Comparison of ENCODE assay signal across 8 cellular contexts in the genomic region with DNA sequence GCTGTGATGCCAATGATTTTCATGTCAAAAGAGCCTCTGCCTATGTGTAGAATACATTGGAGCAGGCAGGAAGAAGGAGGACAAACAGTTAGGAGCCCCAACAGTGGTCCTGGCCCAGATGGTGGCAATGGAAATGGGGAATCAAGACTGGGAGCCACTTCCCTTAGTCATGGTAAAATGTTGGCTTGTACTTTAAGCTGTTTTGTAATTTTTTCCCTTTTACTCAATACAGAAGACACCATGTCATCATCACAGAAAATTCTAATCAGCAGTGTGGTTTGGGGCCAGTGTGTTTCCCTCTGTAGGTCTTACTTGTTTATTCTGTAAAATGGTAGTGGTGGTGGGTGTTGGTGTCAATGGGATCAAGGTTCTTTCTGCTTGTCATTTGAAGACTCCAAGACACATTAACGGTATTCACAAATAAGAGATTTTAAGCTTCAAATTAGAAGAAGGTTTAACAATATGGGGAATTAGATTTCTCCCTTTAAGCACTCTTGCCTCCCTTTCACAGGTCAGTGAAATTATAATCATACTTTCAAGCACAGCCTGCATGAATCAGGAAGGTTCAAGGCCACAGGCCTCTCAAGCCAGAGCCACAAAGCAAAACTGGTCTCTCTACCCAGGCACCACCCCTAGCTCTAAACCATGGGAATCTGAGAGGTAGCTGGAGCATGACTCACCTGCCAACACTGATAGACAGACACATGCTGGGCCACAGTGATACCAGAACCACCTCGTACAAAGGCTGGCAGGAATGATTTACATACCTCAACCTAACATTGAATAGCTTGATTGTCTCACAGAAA. TPM values are rescaled to one million over a fixed set of nuclear protein-coding genes. Genes with fewer than 3 reads are reported as not detected.
A peak's percentile ranks its signal among the peaks of the same experiment; 100 is the strongest.
DNase-seq lines count a peak whose midpoint lies in the region; ATAC-seq and TF ChIP-seq lines count a peak whose summit lies in the region.

No MANE protein-coding gene starts in this region.

- peaks cover 3% of the 10 kb centered on the region for H3K4me1 ChIP-seq in mucosa of descending colon (ENCODE audit: low read depth)

- peak overlapping the region; percentile 100 for H3K27ac Mint-ChIP-seq in activated T-helper 17 cell treated with anti-CD3 and anti-CD28 coated beads, Interleukin-2, amount 50 U/mL, for 72 hours
- H3K27ac Mint-ChIP-seq in glutamatergic neuron (ENCODE audit: unreplicated experiment): no peak overlapping the region

- peaks cover 51% of the 10 kb centered on the region for H3K36me3 Mint-ChIP-seq in activated T-helper 17 cell treated with anti-CD3 and anti-CD28 coated beads, Interleukin-2, amount 50 U/mL, for 72 hours (ENCODE audit: low read depth)
- H3K36me3 Mint-ChIP-seq in glutamatergic neuron (ENCODE audit: unreplicated experiment): no peaks in the 10 kb centered on the region

- peak overlapping the region; percentile 76 for H3K4me3 Mint-ChIP-seq in activated T-helper 17 cell treated with anti-CD3 and anti-CD28 coated beads, Interleukin-2, amount 50 U/mL, for 72 hours
- no peak overlapping the region for H3K4me3 Mint-ChIP-seq in glutamatergic neuron (ENCODE audit: unreplicated experiment)

- H3K27me3 Mint-ChIP-seq in activated T-helper 17 cell treated with anti-CD3 and anti-CD28 coated beads, Interleukin-2, amount 50 U/mL, for 72 hours: no peaks in the 10 kb centered on the region
- H3K27me3 Mint-ChIP-seq in glutamatergic neuron (ENCODE audit: unreplicated experiment): peaks cover 5% of the 10 kb centered on the region

- DNase-seq in activated CD4-positive, CD25-positive, alpha-beta regulatory T cell treated with anti-CD3 and anti-CD28 coated beads, Interleukin-2, amount 50 U/mL, for 72 hours: no peak
- DNase-seq in mucosa of descending colon (no peak), NCI-H1436 treated with DMSO at 0.1 percent for 48 hours (lab: John Stamatoyannopoulos, UW) (no peak), NCI-H2171 treated with DMSO at 0.1 percent for 48 hours (lab: John Stamatoyannopoulos, UW) (no peak), glutamatergic neuron (no peak)

- no peaks in the 10 kb centered on the region for H3K9me3 ChIP-seq in mucosa of descending colon

- intact Hi-C loops in mucosa of descending colon (cut with DNase I, micrococcal nuclease): no loop called here

- ATAC-seq in activated CD4-positive, CD25-positive, alpha-beta regulatory T cell treated with anti-CD3 and anti-CD28 coated beads, Interleukin-2, amount 50 U/mL, for 24 hours: peak; percentile 72 to 73
- ATAC-seq in HG03439 (IDR thresholded peaks at IDR 0.05; ENCODE audit: unreplicated experiment) (peak; percentile 32), mucosa of descending colon (peak; percentile 81)
- peak; percentile 78 for ATAC-seq in activated T-helper 17 cell treated with anti-CD3 and anti-CD28 coated beads, Interleukin-2, amount 50 U/mL, for 72 hours (replicated peaks)

- H3K36me3 ChIP-seq in mucosa of descending colon (ENCODE audit: low read depth): no peaks in the 10 kb centered on the region

- no peak overlapping the region for H3K4me3 ChIP-seq in mucosa of descending colon

- H3K4me1 Mint-ChIP-seq in activated T-helper 17 cell treated with anti-CD3 and anti-CD28 coated beads, Interleukin-2, amount 50 U/mL, for 72 hours: peaks cover 54% of the 10 kb centered on the region
- H3K4me1 Mint-ChIP-seq in glutamatergic neuron (ENCODE audit: low read depth, unreplicated experiment): peaks cover 6% of the 10 kb centered on the region

- peaks cover 4% of the 10 kb centered on the region for H3K9me3 Mint-ChIP-seq in activated T-helper 17 cell treated with anti-CD3 and anti-CD28 coated beads, Interleukin-2, amount 50 U/mL, for 72 hours
- H3K9me3 Mint-ChIP-seq in glutamatergic neuron (ENCODE audit: unreplicated experiment): peaks cover 2% of the 10 kb centered on the region

- TF ChIP-seq CTCF in mucosa of descending colon (IDR thresholded peaks at IDR 0.05): no peak
- TF ChIP-seq CTCF in glutamatergic neuron (IDR thresholded peaks at IDR 0.05; ENCODE audit: partially characterized antibody, unreplicated experiment): no peak

RNA-seq across cellular contexts. Expression of a gene that starts 24.9 kb away (rescaled TPM):
- 10 to 100 TPM; 42.8 to 92.4 TPM for total RNA-seq in activated T-helper 17 cell treated with anti-CD3 and anti-CD28 coated beads, Interleukin-2, amount 50 U/mL, for 72 hours
- total RNA-seq in mucosa of descending colon (10 to 100 TPM; 17.2 to 31.8 (median 23.5) TPM), glutamatergic neuron (ENCODE audit: unreplicated experiment) (9.6 TPM)

RNA-seq across cellular contexts. Expression of a gene that starts 34.4 kb away (rescaled TPM):
- total RNA-seq in activated T-helper 17 cell treated with anti-CD3 and anti-CD28 coated beads, Interleukin-2, amount 50 U/mL, for 72 hours: under 1 TPM in 1 of 2 donors, not detected in 1; 0.21 TPM
- total RNA-seq in mucosa of descending colon (not detected), glutamatergic neuron (ENCODE audit: unreplicated experiment) (0.69 TPM)
